In the genomic region with DNA sequence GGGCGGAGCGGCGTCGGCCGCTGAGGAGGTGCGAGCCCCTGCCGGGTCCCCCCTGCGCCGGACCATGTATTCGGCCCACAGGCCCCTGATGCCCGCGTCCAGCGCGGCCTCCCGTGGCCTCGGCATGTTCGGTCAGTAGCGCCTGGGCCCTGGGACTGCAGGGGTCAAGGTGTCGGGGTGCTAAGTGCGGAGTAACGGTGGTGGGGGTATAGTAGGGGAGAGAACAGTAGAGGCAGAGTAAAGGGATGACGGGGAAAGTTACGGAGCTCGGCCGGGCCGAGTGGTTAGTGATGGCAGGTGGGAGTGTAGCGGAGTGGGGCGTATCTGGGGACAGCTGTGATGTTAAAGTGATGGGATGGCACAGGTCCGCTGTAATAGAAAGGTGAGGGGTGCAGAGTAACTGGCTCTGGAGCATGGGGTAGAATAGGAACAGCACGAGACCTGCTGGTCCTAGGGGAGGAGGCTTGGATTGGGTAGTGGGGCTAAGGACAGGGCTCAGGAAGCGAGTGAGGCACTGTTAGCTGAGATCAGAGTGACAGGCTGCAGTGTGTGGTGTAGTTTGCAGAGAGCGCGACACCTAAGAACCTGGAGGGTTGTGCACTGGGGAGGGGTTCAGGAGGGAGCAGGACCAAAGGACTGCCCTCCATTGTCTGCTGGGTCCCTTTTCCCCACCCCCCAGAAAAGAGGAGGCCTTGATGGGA, we compare ENCODE assay signal across 8 cellular contexts. TPM values are rescaled to one million over a fixed set of nuclear protein-coding genes. Genes with fewer than 3 reads are reported as not detected.
A peak's percentile ranks its signal among the peaks of the same experiment; 100 is the strongest.
DNase-seq lines count a peak whose midpoint lies in the region; ATAC-seq and TF ChIP-seq lines count a peak whose summit lies in the region.

No MANE protein-coding gene starts in this region.

- peak; percentile 81 for DNase-seq in Right ventricle myocardium inferior (ENCODE audit: missing footprints)
- no peak for DNase-seq in left cardiac atrium
- no peak for DNase-seq in fibroblast of mammary gland (ENCODE audit: low read depth)
- no peak for DNase-seq in progenitor cell of endocrine pancreas (ENCODE audit: low spot score, unreplicated experiment)
- no peak for DNase-seq in 8988T
- no peak for DNase-seq in NCI-H187 (lab: John Stamatoyannopoulos, UW)

- peaks cover 1% of the 10 kb centered on the region for H3K36me3 Mint-ChIP-seq in progenitor cell of endocrine pancreas (ENCODE audit: insufficient read depth)

- TF ChIP-seq CTCF in WI38 (IDR thresholded peaks at IDR 0.05; ENCODE audit: low read depth, low read length) (no peak), fibroblast of mammary gland (conservative IDR thresholded peaks at IDR 0.05; ENCODE audit: control insufficient read depth, insufficient read depth, low read depth, low read length) (no peak), progenitor cell of endocrine pancreas (IDR thresholded peaks at IDR 0.05; ENCODE audit: unreplicated experiment) (no peak)

- H3K4me3 ChIP-seq in WI38 (ENCODE audit: low read depth, low read length) = peak overlapping the region; percentile 75
- H3K4me3 ChIP-seq in fibroblast of mammary gland (ENCODE audit: control insufficient read depth, low read depth, low read length) = peak overlapping the region; percentile 65

- no peaks in the 10 kb centered on the region for H3K9me3 Mint-ChIP-seq in progenitor cell of endocrine pancreas (ENCODE audit: low read depth)

- peaks cover 27% of the 10 kb centered on the region for H3K4me1 Mint-ChIP-seq in progenitor cell of endocrine pancreas (ENCODE audit: low read depth)

- peak overlapping the region; percentile 94 for H3K27ac Mint-ChIP-seq in progenitor cell of endocrine pancreas

- H3K4me3 Mint-ChIP-seq in progenitor cell of endocrine pancreas (ENCODE audit: low read depth) = peak overlapping the region; percentile 95

- intact Hi-C loops in Right ventricle myocardium inferior (cut with DNase I) = no loop called here
- intact Hi-C loops in left cardiac atrium (cut with DNase I) = no loop called here

- H3K27me3 Mint-ChIP-seq in progenitor cell of endocrine pancreas = no peaks in the 10 kb centered on the region

- no peak for ATAC-seq in Right ventricle myocardium inferior
- ATAC-seq in left cardiac atrium = no peak
- no peak for ATAC-seq in HG03139 (IDR thresholded peaks at IDR 0.05; ENCODE audit: unreplicated experiment)

RNA-seq across cellular contexts. Expression of gene CIC, which starts 15.7 kb away (rescaled TPM):
- total RNA-seq in Right ventricle myocardium inferior (34.6 TPM), left cardiac atrium (10 to 100 TPM; 34.7 to 42.1 TPM), progenitor cell of endocrine pancreas (86.0 and 87.2 TPM in 2 replicates)

RNA-seq across cellular contexts. Expression of gene PRR19, which starts 17.1 kb away (rescaled TPM):
- total RNA-seq in Right ventricle myocardium inferior (0.51 TPM), left cardiac atrium (under 1 TPM; 0.12 to 0.16 TPM), progenitor cell of endocrine pancreas (3.2 and 3.4 TPM in 2 replicates)

RNA-seq across cellular contexts. Expression of gene PAFAH1B3, which starts 17.6 kb away (rescaled TPM):
- 3.7 TPM for total RNA-seq in Right ventricle myocardium inferior
- total RNA-seq in left cardiac atrium = 1 to 10 TPM; 4.1 to 6.2 TPM
- total RNA-seq in progenitor cell of endocrine pancreas = 144 and 157 TPM in 2 replicates

RNA-seq across cellular contexts. Expression of gene TMEM145, which starts 28.3 kb away (rescaled TPM):
- 0.16 TPM for total RNA-seq in Right ventricle myocardium inferior
- 1 to 10 TPM in 1 of 2 donors, under 1 TPM in 1; 0.50 to 1.4 TPM for total RNA-seq in left cardiac atrium
- total RNA-seq in progenitor cell of endocrine pancreas = 1.9 and 2.0 TPM in 2 replicates

RNA-seq across cellular contexts. Expression of gene ERF, which starts 29.9 kb away (rescaled TPM):
- 44.4 TPM for total RNA-seq in Right ventricle myocardium inferior
- total RNA-seq in left cardiac atrium = 10 to 100 TPM; 37.9 to 50.6 TPM
- 106 and 111 TPM in 2 replicates for total RNA-seq in progenitor cell of endocrine pancreas

Comparison
In these comparisons a context has a peak if more than half of its experiments do, and no peak if none do; other contexts are left out.
1. RNA of gene PAFAH1B3, which starts 17.6 kb away (total RNA-seq): 144 to 157 TPM in progenitor cell of endocrine pancreas; 4.1 to 6.2 TPM in left cardiac atrium and 3.7 TPM in Right ventricle myocardium inferior (single experiment); every median in the first group is over 10 times any median in the second.